Comparison of ENCODE assay signal across 33 cellular contexts in the genomic region with DNA sequence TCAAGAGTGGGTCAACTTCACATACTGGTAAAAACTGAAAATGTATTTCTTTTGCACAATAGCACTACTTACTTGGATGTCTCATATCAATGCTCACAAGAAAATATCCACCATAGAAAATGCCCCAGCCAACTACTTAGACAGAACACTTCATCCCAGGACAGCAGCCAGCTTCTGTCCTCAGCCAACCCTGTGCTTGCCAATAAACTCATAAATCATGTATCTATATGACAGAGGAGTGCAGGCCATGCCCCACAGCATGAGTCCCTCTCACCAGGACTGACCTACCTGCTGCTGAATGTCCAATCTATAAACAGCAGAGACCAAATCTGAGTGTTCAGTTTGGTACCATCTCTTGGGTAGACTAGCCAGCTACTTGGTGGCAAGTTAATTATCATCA.
"Had no signal": no experiment of that assay in that cellular context is flagged by ENCODE, and none has a peak within 500 bp of the region (broad histone marks: within the 10 kb centered on the region; RNA-seq: fewer than 3 reads in every experiment).

No MANE protein-coding gene starts in this region.

- H3K36me3 ChIP-seq: adrenal gland, brain microvascular endothelial cell, breast epithelium had no signal

- H3K4me1 ChIP-seq: adrenal gland, body of pancreas, breast epithelium had no signal

- H3K4me3 ChIP-seq: adrenal gland, body of pancreas, breast epithelium had no signal

- H3K27ac ChIP-seq: adrenal gland, body of pancreas, brain microvascular endothelial cell, breast epithelium, VCaP had no signal

- ATAC-seq: activated CD8-positive, alpha-beta T cell treated with anti-CD3 and anti-CD28 coated beads for 36 hours; activated naive CD4-positive, alpha-beta T cell treated with anti-CD3 and anti-CD28 coated beads, Interleukin-2, amount 50 U/mL, for 72 hours; activated T-cell treated with anti-CD3 and anti-CD28 coated beads, Interleukin-2, amount 50 U/mL, for 4 hours; activated T-cell treated with anti-CD3 and anti-CD28 coated beads, Interleukin-2, amount 50 U/mL, for 72 hours; activated T-helper 17 cell treated with anti-CD3 and anti-CD28 coated beads, Interleukin-2, amount 50 U/mL, for 72 hours; body of pancreas had no signal

- H3K27me3 ChIP-seq: adrenal gland, body of pancreas, brain microvascular endothelial cell, breast epithelium had no signal

- H3K9me3 ChIP-seq: adrenal gland, body of pancreas had no signal

- DNase-seq: activated B cell treated with CpG ODN at 0.5 μM for 24 hours; activated CD4-positive, alpha-beta memory T cell treated with anti-CD3 and anti-CD28 coated beads for 36 hours; activated CD4-positive, alpha-beta T cell treated with anti-CD3 and anti-CD28 coated beads for 4 hours; activated CD4-positive, alpha-beta T cell treated with anti-CD3 and anti-CD28 coated beads, Interleukin-2, amount 10 ng/mL, durations not matched to agents 24 days and 14 days; activated CD4-positive, alpha-beta T cell treated with anti-CD3 and anti-CD28 coated beads, Interleukin-2, amount 50 U/mL, for 1 hour; activated CD4-positive, alpha-beta T cell treated with anti-CD3 and anti-CD28 coated beads, Interleukin-2, amount 50 U/mL, for 4 hours; activated CD4-positive, CD25-positive, alpha-beta regulatory T cell treated with anti-CD3 and anti-CD28 coated beads, Interleukin-2, amount 50 U/mL, for 72 hours; activated CD8-positive, alpha-beta memory T cell treated with anti-CD3 and anti-CD28 coated beads, Interleukin-2, amount 50 U/mL, for 4 hours; activated CD8-positive, alpha-beta T cell treated with anti-CD3 and anti-CD28 coated beads for 36 hours; activated effector memory CD4-positive, alpha-beta T cell treated with anti-CD3 and anti-CD28 coated beads, Interleukin-2, amount 50 U/mL, for 16 hours; activated gamma-delta T cell treated with Interleukin-2 at 50 U/mL for 16 hours; activated naive CD4-positive, alpha-beta T cell; activated naive CD4-positive, alpha-beta T cell treated with anti-CD3 and anti-CD28 coated beads for 36 hours; activated naive CD4-positive, alpha-beta T cell treated with anti-CD3 and anti-CD28 coated beads, Interleukin-2, amount 50 U/mL, for 16 hours; activated naive CD8-positive, alpha-beta T cell treated with anti-CD3 and anti-CD28 coated beads for 36 hours; activated T-cell treated with anti-CD3 and anti-CD28 coated beads for 4 hours; activated T-cell treated with anti-CD3 and anti-CD28 coated beads, Interleukin-2, amount 50 U/mL, for 1 hour; activated T-cell treated with anti-CD3 and anti-CD28 coated beads, Interleukin-2, amount 50 U/mL, for 4 hours; activated T-cell treated with anti-CD3 and anti-CD28 coated beads, Interleukin-2, amount 50 U/mL, for 72 hours; adrenal gland; amniotic stem cell; aorta; body of pancreas; brain microvascular endothelial cell; caudate nucleus; cerebellar nuclear complex; T-helper 1 cell; T-helper 2 cell; T-helper 9 cell had no signal
